22 cellular contexts compared by ENCODE assay signal in the genomic region with DNA sequence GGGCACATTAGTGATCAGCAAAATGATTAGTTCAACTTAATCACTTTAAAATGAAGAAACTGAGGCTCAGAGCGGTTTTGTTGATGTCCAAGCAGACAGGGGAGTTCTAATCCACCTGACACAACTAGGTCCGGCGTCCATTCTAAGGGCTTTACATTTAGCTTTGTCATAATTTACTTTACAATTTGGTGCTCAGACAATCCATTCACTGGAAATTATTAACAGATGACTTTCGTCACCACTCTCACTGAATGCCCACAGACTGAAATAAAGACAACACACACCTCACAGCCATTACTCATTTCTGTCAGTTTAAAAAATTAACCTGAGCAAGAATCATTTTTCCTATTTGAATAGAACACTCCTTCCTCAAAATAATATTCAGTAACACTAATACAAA. TPM values are rescaled to one million over a fixed set of nuclear protein-coding genes. Genes with fewer than 3 reads are reported as not detected.
DNase-seq lines count a peak whose midpoint lies in the region; ATAC-seq and TF ChIP-seq lines count a peak whose summit lies in the region.
"Had no signal": no experiment of that assay in that cellular context is flagged by ENCODE, and none has a peak within 500 bp of the region (broad histone marks: within the 10 kb centered on the region; RNA-seq: fewer than 3 reads in every experiment).

No MANE protein-coding gene starts in this region.

- H3K4me2 ChIP-seq in OCI-LY3 (ENCODE audit: low read length) (peak overlapping the region; percentile 64), mesendoderm (ENCODE audit: low read length) (no peak overlapping the region)

- TF ChIP-seq CTCF in OCI-LY3 (IDR thresholded peaks at IDR 0.05; ENCODE audit: low read depth, low read length) (no peak), left lung (IDR thresholded peaks at IDR 0.05) (no peak)

- ATAC-seq in activated naive CD8-positive, alpha-beta T cell treated with anti-CD3 and anti-CD28 coated beads, Interleukin-2, amount 50 U/mL, for 24 hours: no peak
- ATAC-seq in left lung (peak; percentile 78), GM19023 (IDR thresholded peaks at IDR 0.05; ENCODE audit: unreplicated experiment) (no peak), GM18519 (IDR thresholded peaks at IDR 0.05; ENCODE audit: low FRiP score, unreplicated experiment) (no peak)
- ATAC-seq: heart right ventricle, K562, sciatic nerve had no signal

- H3K23ac ChIP-seq in mesendoderm (ENCODE audit: low read length): no peak overlapping the region

- no peak overlapping the region for H4K8ac ChIP-seq in mesendoderm (ENCODE audit: low read depth, low read length)

- no peak overlapping the region for H2BK120ac ChIP-seq in mesendoderm (ENCODE audit: low read depth, low read length)

- H2BK15ac ChIP-seq in mesendoderm (replicated peaks; ENCODE audit: low read depth): no peak overlapping the region

- no peak overlapping the region for H4K5ac ChIP-seq in mesendoderm (ENCODE audit: low read length)

- peak overlapping the region; percentile 58; the same call in 1 of the 2 replicates for H2AFZ ChIP-seq in OCI-LY3 (ENCODE audit: low read depth, low read length)

- no peak for DNase-seq in activated naive CD8-positive, alpha-beta T cell treated with anti-CD3 and anti-CD28 coated beads, Interleukin-2, amount 50 U/mL, for 24 hours
- no peak for DNase-seq in left lung
- no peak for DNase-seq in HuH-7.5 (ENCODE audit: low spot score)
- no peak for DNase-seq in mesendoderm
- DNase-seq: 8988T; activated CD4-positive, alpha-beta T cell treated with anti-CD3 and anti-CD28 coated beads, Interleukin-2, amount 50 U/mL, for 1 hour; activated CD8-positive, alpha-beta memory T cell treated with anti-CD3 and anti-CD28 coated beads, Interleukin-2, amount 50 U/mL, for 48 hours; activated effector memory CD4-positive, alpha-beta T cell treated with Interleukin-2 at 50 U/mL for 16 hours; BE2C; heart right ventricle; NCI-H2171 treated with DMSO at 0.1 percent for 48 hours; NCI-H774; SIG-M5 had no signal

- H3K4me3 ChIP-seq in OCI-LY3 (ENCODE audit: low read length): peak overlapping the region; percentile 30
- H3K4me3 ChIP-seq in left lung: no peak overlapping the region
- no peak overlapping the region for H3K4me3 ChIP-seq in mesendoderm (ENCODE audit: low read length)
- H3K4me3 ChIP-seq: heart right ventricle, K562, lung had no signal

- H3K27me3 ChIP-seq in OCI-LY3 (ENCODE audit: low read depth, low read length): no peaks in the 10 kb centered on the region
- H3K27me3 ChIP-seq in left lung: no peaks in the 10 kb centered on the region
- H3K27me3 ChIP-seq in mesendoderm (ENCODE audit: insufficient read depth, low read length, poor library complexity): no peaks in the 10 kb centered on the region
- H3K27me3 ChIP-seq: heart right ventricle had no signal

- H3K36me3 Mint-ChIP-seq in activated naive CD8-positive, alpha-beta T cell: peaks cover 13% of the 10 kb centered on the region
- H3K36me3 Mint-ChIP-seq in activated naive CD8-positive, alpha-beta T cell treated with anti-CD3 and anti-CD28 coated beads, Interleukin-2, amount 50 U/mL, for 24 hours (ENCODE audit: low read depth): peaks cover 6% of the 10 kb centered on the region

- WGBS in mesendoderm (ENCODE audit: extremely low coverage, insufficient coverage, low lambda C conversion rate): no CpG with 5 or more reads among the region's 4 CpGs

- intact Hi-C loops in left lung (cut with DNase I): no loop called here

- H4K20me1 ChIP-seq in OCI-LY3 (ENCODE audit: insufficient read depth, low read length): no peaks in the 10 kb centered on the region

- H3K36me3 ChIP-seq in OCI-LY3 (replicated peaks; ENCODE audit: low read depth, low read length) (no peaks in the 10 kb centered on the region), left lung (no peaks in the 10 kb centered on the region), mesendoderm (ENCODE audit: control insufficient read depth, insufficient read depth, low read length) (no peaks in the 10 kb centered on the region)
- H3K36me3 ChIP-seq: BE2C had no signal

- no peaks in the 10 kb centered on the region for H3K79me1 ChIP-seq in mesendoderm (ENCODE audit: low read length)

- H3K4me1 ChIP-seq in OCI-LY3 (ENCODE audit: low read length) (peaks cover 24% of the 10 kb centered on the region), left lung (peaks cover 0 to 21% of the 10 kb centered on the region in 2 donors), mesendoderm (ENCODE audit: control insufficient read depth, low read depth, low read length) (no peaks in the 10 kb centered on the region)
- H3K4me1 ChIP-seq: BE2C had no signal

- H3K27ac ChIP-seq in OCI-LY3 (ENCODE audit: low read length) (no peak overlapping the region), left lung (no peak overlapping the region), mesendoderm (ENCODE audit: low read depth, low read length) (no peak overlapping the region)
- H3K27ac ChIP-seq: heart right ventricle had no signal

- H3K9ac ChIP-seq in OCI-LY3 (ENCODE audit: low read length): peak overlapping the region; percentile 15
- no peak overlapping the region for H3K9ac ChIP-seq in mesendoderm (ENCODE audit: low read length)

- H3K79me2 ChIP-seq in OCI-LY3 (ENCODE audit: low read length) (no peaks in the 10 kb centered on the region), mesendoderm (ENCODE audit: control insufficient read depth, insufficient read depth, low read length) (no peaks in the 10 kb centered on the region)

- H3K4me3 Mint-ChIP-seq in activated naive CD8-positive, alpha-beta T cell: no peak overlapping the region
- H3K4me3 Mint-ChIP-seq in activated naive CD8-positive, alpha-beta T cell treated with anti-CD3 and anti-CD28 coated beads, Interleukin-2, amount 50 U/mL, for 24 hours: no peak overlapping the region
- H3K4me3 Mint-ChIP-seq: dendritic cell treated with granulocyte-macrophage colony-stimulating factor and Interleukin-4, amounts not matched to agents 40 ng/mL and 50 ng/mL, for 4 days had no signal

- H2AK5ac ChIP-seq in mesendoderm (ENCODE audit: low read length): no peak overlapping the region

- no peak overlapping the region for H3K18ac ChIP-seq in mesendoderm (ENCODE audit: low read length)

- no peak overlapping the region for H2BK5ac ChIP-seq in mesendoderm (ENCODE audit: low read length)

- H3K4ac ChIP-seq in mesendoderm (ENCODE audit: low read depth, low read length): no peak overlapping the region

- no peaks in the 10 kb centered on the region for H3K27me3 Mint-ChIP-seq in activated naive CD8-positive, alpha-beta T cell
- no peaks in the 10 kb centered on the region for H3K27me3 Mint-ChIP-seq in activated naive CD8-positive, alpha-beta T cell treated with anti-CD3 and anti-CD28 coated beads, Interleukin-2, amount 50 U/mL, for 24 hours

- H3K27ac Mint-ChIP-seq in activated naive CD8-positive, alpha-beta T cell: peak overlapping the region; percentile 4
- H3K27ac Mint-ChIP-seq in activated naive CD8-positive, alpha-beta T cell treated with anti-CD3 and anti-CD28 coated beads, Interleukin-2, amount 50 U/mL, for 24 hours: no peak overlapping the region
- H3K27ac Mint-ChIP-seq: dendritic cell treated with granulocyte-macrophage colony-stimulating factor and Interleukin-4, amounts not matched to agents 40 ng/mL and 50 ng/mL, for 4 days had no signal

- H3K9me3 ChIP-seq in OCI-LY3 (ENCODE audit: insufficient read depth, low read length): no peaks in the 10 kb centered on the region
- H3K9me3 ChIP-seq in left lung: no peaks in the 10 kb centered on the region
- H3K9me3 ChIP-seq: BE2C, heart right ventricle had no signal

- no peak overlapping the region for H3K56ac ChIP-seq in mesendoderm (ENCODE audit: low read length)

- H3K9me3 Mint-ChIP-seq in activated naive CD8-positive, alpha-beta T cell (ENCODE audit: low read depth): no peaks in the 10 kb centered on the region
- H3K9me3 Mint-ChIP-seq in activated naive CD8-positive, alpha-beta T cell treated with anti-CD3 and anti-CD28 coated beads, Interleukin-2, amount 50 U/mL, for 24 hours: no peaks in the 10 kb centered on the region
- H3K9me3 Mint-ChIP-seq: dendritic cell treated with granulocyte-macrophage colony-stimulating factor and Interleukin-4, amounts not matched to agents 40 ng/mL and 50 ng/mL, for 4 days had no signal

- H3K4me1 Mint-ChIP-seq in activated naive CD8-positive, alpha-beta T cell (ENCODE audit: low read depth): peaks cover 91% of the 10 kb centered on the region
- peaks cover 82% of the 10 kb centered on the region for H3K4me1 Mint-ChIP-seq in activated naive CD8-positive, alpha-beta T cell treated with anti-CD3 and anti-CD28 coated beads, Interleukin-2, amount 50 U/mL, for 24 hours

RNA-seq across cellular contexts. Expression of a gene that starts 10.8 kb away (rescaled TPM):
- 10 to 100 TPM; 17.0 to 25.0 TPM for total RNA-seq in left lung
- polyA plus RNA-seq in mesendoderm (2013, experiment 1 of 2): 0.44 TPM
- polyA plus RNA-seq in mesendoderm (2013, experiment 2 of 2): 0.80 TPM
- total RNA-seq: G401 had no signal
